In genomic region chr1:204363335-204364114, GRCh38 we compare ENCODE assay signal across 8 cellular contexts. TPM values are rescaled to one million over a fixed set of nuclear protein-coding genes. Genes with fewer than 3 reads are reported as not detected.
DNase-seq lines count a peak whose midpoint lies in the region; ATAC-seq and TF ChIP-seq lines count a peak whose summit lies in the region.

No MANE protein-coding gene starts in this region.

- H3K27me3 ChIP-seq in HUES64 (ENCODE audit: insufficient read depth, low read length) (peaks cover 28% of the 10 kb centered on the region), OCI-LY3 (ENCODE audit: low read depth, low read length) (peaks cover 47% of the 10 kb centered on the region), muscle layer of colon (ENCODE audit: control insufficient read depth in 1 of 2, insufficient read depth in 2 of 2, low read length in 2 of 2) (peaks cover 0 to 16% of the 10 kb centered on the region in 2 donors)

- H3K27ac ChIP-seq in HUES64 (ENCODE audit: low read depth, low read length): no peak overlapping the region
- no peak overlapping the region for H3K27ac ChIP-seq in OCI-LY3 (ENCODE audit: low read length)
- H3K27ac ChIP-seq in muscle layer of colon (ENCODE audit: low read depth, low read length): no peak overlapping the region

- H3K9ac ChIP-seq in HUES64 (ENCODE audit: low read depth, low read length) (peak overlapping the region; percentile 19; the same call in 1 of the 2 replicates), OCI-LY3 (ENCODE audit: low read length) (peak overlapping the region; percentile 65), muscle layer of colon (ENCODE audit: low read length) (peak overlapping the region; percentile 44)

- in situ Hi-C loops in GM13977 (cut with MboI; ENCODE audit: low pct_unique_long_range_greater_than_20kb, low sequenced_read_pairs, unreplicated experiment): no loop called here

- H3K4me3 ChIP-seq in HUES64 (ENCODE audit: low read length) (peak overlapping the region; percentile 45), OCI-LY3 (ENCODE audit: low read length) (peak overlapping the region; percentile 79), muscle layer of colon (ENCODE audit: low read depth in 1 of 2, low read length in 2 of 2) (peak overlapping the region; percentile 68 to 80)

- 10% methylated on average over 27 of the region's 27 CpGs for WGBS in HUES64

- no peaks in the 10 kb centered on the region for H3K36me3 ChIP-seq in HUES64 (ENCODE audit: insufficient read depth, low read length)
- H3K36me3 ChIP-seq in OCI-LY3 (replicated peaks; ENCODE audit: low read depth, low read length): no peaks in the 10 kb centered on the region
- H3K36me3 ChIP-seq in muscle layer of colon (ENCODE audit: insufficient read depth, low read length): no peaks in the 10 kb centered on the region

- H4K20me1 ChIP-seq in OCI-LY3 (ENCODE audit: insufficient read depth, low read length): no peaks in the 10 kb centered on the region

- H2AFZ ChIP-seq in OCI-LY3 (ENCODE audit: low read depth, low read length): peak overlapping the region; percentile 91

- H3K79me2 ChIP-seq in OCI-LY3 (ENCODE audit: low read length): no peaks in the 10 kb centered on the region

- DNase-seq in GM13977 (ENCODE audit: low spot score) (peak; percentile 83), activated T-cell treated with anti-CD3 and anti-CD28 coated beads for 48 hours (ENCODE audit: low read depth) (peak; percentile 66)
- DNase-seq in stimulated activated CD8-positive, alpha-beta memory T cell treated with anti-CD3 and anti-CD28 coated beads, Interleukin-4, amount 100 ng/mL, for 4 hours (ENCODE audit: low read depth in 2 of 2, low spot score in 1 of 2): peak; percentile 45 to 67

- peaks cover 12% of the 10 kb centered on the region for H3K4me1 ChIP-seq in HUES64 (ENCODE audit: insufficient read depth, low read length)
- H3K4me1 ChIP-seq in OCI-LY3 (ENCODE audit: low read length): peaks cover 4% of the 10 kb centered on the region; the same call in 1 of the 2 replicates
- H3K4me1 ChIP-seq in muscle layer of colon (ENCODE audit: insufficient read depth, low read length): peaks cover 11% of the 10 kb centered on the region

- ATAC-seq in esophagus mucosa (peak; percentile 77), GM19452 (IDR thresholded peaks at IDR 0.05; ENCODE audit: unreplicated experiment) (no peak)

- H3K4me2 ChIP-seq in OCI-LY3 (ENCODE audit: low read length): peak overlapping the region; percentile 92

- peak; percentile 87 for TF ChIP-seq CTCF in GM13977 (IDR thresholded peaks at IDR 0.05; ENCODE audit: extremely low read depth, insufficient read depth, missing control alignments)
- TF ChIP-seq CTCF in OCI-LY3 (IDR thresholded peaks at IDR 0.05; ENCODE audit: low read depth, low read length): peak; percentile 99

- no peaks in the 10 kb centered on the region for H3K9me3 ChIP-seq in HUES64 (ENCODE audit: insufficient read depth, low read depth, low read length)
- H3K9me3 ChIP-seq in OCI-LY3 (ENCODE audit: insufficient read depth, low read length): no peaks in the 10 kb centered on the region
- H3K9me3 ChIP-seq in muscle layer of colon (ENCODE audit: low read length): no peaks in the 10 kb centered on the region

RNA-seq across cellular contexts. Expression of gene PLEKHA6, which starts 3.8 kb away (rescaled TPM):
- polyA plus RNA-seq in HUES64 (2013, experiment 1 of 2): 5.4 TPM
- 6.1 TPM for polyA plus RNA-seq in HUES64 (2013, experiment 2 of 2)
- 11.1 TPM for total RNA-seq in esophagus mucosa

RNA-seq across cellular contexts. Expression of gene PPP1R15B, which starts 48.1 kb away (rescaled TPM):
- polyA plus RNA-seq in HUES64 (2013, experiment 1 of 2): 19.8 TPM
- polyA plus RNA-seq in HUES64 (2013, experiment 2 of 2): 21.0 TPM
- 27.5 TPM for total RNA-seq in esophagus mucosa
